In genomic region chr6:2952557-2953095, GRCh38 we compare ENCODE assay signal across 8 cellular contexts. TPM values are rescaled to one million over a fixed set of nuclear protein-coding genes. Genes with fewer than 3 reads are reported as not detected.
DNase-seq lines count a peak whose midpoint lies in the region; ATAC-seq and TF ChIP-seq lines count a peak whose summit lies in the region.

No MANE protein-coding gene starts in this region.

- H3K9me3 ChIP-seq in Peyer's patch (no peaks in the 10 kb centered on the region), gastroesophageal sphincter (no peaks in the 10 kb centered on the region), upper lobe of right lung (no peaks in the 10 kb centered on the region)

- TF ChIP-seq POLR2A in Peyer's patch (IDR thresholded peaks at IDR 0.05) (peak in 1 of 2 donors; percentile 30), gastroesophageal sphincter (IDR thresholded peaks at IDR 0.05) (no peak)

- H3K4me1 ChIP-seq in Peyer's patch (peaks cover 0 to 24% (median 1%) of the 10 kb centered on the region in 4 donors), gastroesophageal sphincter (peaks cover 0 to 40% (median 8%) of the 10 kb centered on the region in 3 donors), upper lobe of right lung (peaks cover 21% of the 10 kb centered on the region)

- H3K27ac ChIP-seq in Peyer's patch (peak overlapping the region in 3 of 4 donors; percentile 48 to 69 (median 53)), gastroesophageal sphincter (peak overlapping the region in 3 of 4 donors; percentile 78 to 81 (median 81)), upper lobe of right lung (peak overlapping the region; percentile 12)

- TF ChIP-seq EP300 in gastroesophageal sphincter (IDR thresholded peaks at IDR 0.05), result no peak

- peak; percentile 91 for DNase-seq in GM04504 (ENCODE audit: low read depth)
- DNase-seq in Peyer's patch, result peak; percentile 57 to 91 (median 88)
- peak; percentile 44 for DNase-seq in activated effector memory CD4-positive, alpha-beta T cell treated with Interleukin-2 at 50 U/mL for 16 hours
- DNase-seq in omental fat pad (ENCODE audit: low spot score), result peak; percentile 52
- peak; percentile 88 for DNase-seq in upper lobe of right lung
- DNase-seq in effector CD4-positive, alpha-beta T cell, result no peak

- H3K27me3 ChIP-seq in Peyer's patch (no peaks in the 10 kb centered on the region), gastroesophageal sphincter (no peaks in the 10 kb centered on the region), upper lobe of right lung (no peaks in the 10 kb centered on the region)

- TF ChIP-seq CTCF in Peyer's patch (IDR thresholded peaks at IDR 0.05) (peak; percentile 62 to 99 (median 98)), gastroesophageal sphincter (IDR thresholded peaks at IDR 0.05) (peak; percentile 94 to 99 (median 98)), omental fat pad (IDR thresholded peaks at IDR 0.05) (peak in 2 of 3 donors; percentile 34 to 97), upper lobe of right lung (IDR thresholded peaks at IDR 0.05) (peak; percentile 97)

- H3K4me3 ChIP-seq in Peyer's patch, result peak overlapping the region in 2 of 4 donors; percentile 9 to 18
- peak overlapping the region in 1 of 2 donors; percentile 27 for H3K4me3 ChIP-seq in gastroesophageal sphincter
- H3K4me3 ChIP-seq in upper lobe of right lung, result no peak overlapping the region

- H3K36me3 ChIP-seq in Peyer's patch (peaks cover 0 to 68% (median 0%) of the 10 kb centered on the region in 3 donors), gastroesophageal sphincter (peaks cover 0 to 75% of the 10 kb centered on the region in 2 donors), upper lobe of right lung (peaks cover 52% of the 10 kb centered on the region)

- 3 to 23% methylated on average over 8 to 9 of the region's 27 CpGs for WGBS in gastroesophageal sphincter (ENCODE audit: low coverage in 1 of 2), 2 donors

- ATAC-seq in HG03025 (IDR thresholded peaks at IDR 0.05; ENCODE audit: low FRiP score, unreplicated experiment) (peak; percentile 53), gastroesophageal sphincter (peak; percentile 85), omental fat pad (ENCODE audit: low FRiP score) (peak; percentile 91), upper lobe of right lung (peak; percentile 95)

- intact Hi-C loops in upper lobe of right lung (cut with DNase I), result no loop called here

RNA-seq across cellular contexts. Expression of gene SERPINB6, which starts 18.7 kb away (rescaled TPM):
- total RNA-seq in Peyer's patch (100 to 1,000 TPM; 170 to 462 (median 219) TPM), gastroesophageal sphincter (100 to 1,000 TPM; 130 to 154 (median 143) TPM), omental fat pad (100 to 1,000 TPM; 134 to 197 (median 158) TPM), upper lobe of right lung (157 TPM)

RNA-seq across cellular contexts. Expression of gene NQO2, which starts 47.1 kb away (rescaled TPM):
- total RNA-seq in Peyer's patch, result 10 to 100 TPM; 22.1 to 60.8 (median 29.3) TPM
- total RNA-seq in gastroesophageal sphincter, result 10 to 100 TPM; 15.8 to 32.8 (median 27.2) TPM
- 10 to 100 TPM; 32.9 to 54.0 (median 48.1) TPM for total RNA-seq in omental fat pad
- total RNA-seq in upper lobe of right lung, result 20.6 TPM

RNA-seq across cellular contexts. Expression of gene SERPINB9, which starts 49.5 kb away (rescaled TPM):
- total RNA-seq in Peyer's patch, result 10 to 100 TPM in 1 of 4 donors, 1 to 10 TPM in 3; 2.9 to 13.2 (median 4.0) TPM
- total RNA-seq in gastroesophageal sphincter, result 10 to 100 TPM in 1 of 4 donors, 1 to 10 TPM in 3; 5.9 to 16.6 (median 8.0) TPM
- 10 to 100 TPM; 14.8 to 68.5 (median 20.8) TPM for total RNA-seq in omental fat pad
- total RNA-seq in upper lobe of right lung, result 12.4 TPM

Comparison
In these comparisons a context has a peak if more than half of its experiments do, and no peak if none do; other contexts are left out.
1. H3K27ac ChIP-seq: peak in every context shown above with its lines; median percentile 81 in gastroesophageal sphincter; 53 in Peyer's patch; 12 in upper lobe of right lung.